ENCODE assay signal across 1 cellular context in the genomic region with DNA sequence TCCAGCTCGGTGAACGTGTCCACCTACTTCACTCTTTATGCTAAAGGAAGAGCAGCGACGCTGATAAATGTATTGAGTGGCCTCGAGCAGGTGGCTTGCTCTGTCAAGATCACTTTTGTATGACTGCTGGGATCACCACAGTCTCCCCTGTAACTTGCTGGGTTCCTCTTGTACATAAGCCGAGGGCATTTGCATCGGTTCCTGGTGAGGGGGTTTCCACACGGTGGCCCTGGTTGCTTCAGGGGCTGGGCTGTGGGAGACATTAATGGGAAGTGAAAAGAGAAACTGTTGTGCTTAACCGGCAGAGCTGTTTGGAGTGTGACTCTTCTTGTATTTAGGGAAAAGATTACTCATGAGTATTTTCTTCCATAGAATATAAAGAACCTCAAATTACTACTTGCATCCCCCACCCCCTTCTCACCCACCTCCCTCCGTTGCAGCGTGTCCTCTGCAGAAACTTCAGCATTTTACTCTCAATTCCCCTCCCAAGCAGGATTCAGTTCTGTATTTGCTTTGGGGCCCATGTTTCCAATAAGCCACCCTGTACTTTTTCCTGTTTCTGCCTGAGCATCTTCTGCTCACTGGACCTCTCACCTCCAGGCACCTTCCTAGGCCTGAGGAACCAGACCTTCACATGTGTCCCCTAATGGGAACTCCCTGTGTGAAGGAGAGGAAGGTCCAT.
TF ChIP-seq lines count a peak whose summit lies in the region.

No MANE protein-coding gene starts in this region.

TF ChIP-seq in GM12878, 131 proteins besides CTCF, POLR2A, EP300 and RAD21 (continued from another document and continues in another):
- no peak for TF ChIP-seq CEBPZ (IDR thresholded peaks at IDR 0.05; ENCODE audit: low read depth, low read length)
- peak; percentile 84 for TF ChIP-seq CBFB (IDR thresholded peaks at IDR 0.05; ENCODE audit: low read depth)
- no peak for TF ChIP-seq STAT1 (conservative IDR thresholded peaks at IDR 0.05)
- TF ChIP-seq BCL3 (IDR thresholded peaks at IDR 0.05; ENCODE audit: borderline replicate concordance, insufficient read depth, low read depth, low read length, poor library complexity, severe bottlenecking) = peak; percentile 94
- TF ChIP-seq RBBP5 (conservative IDR thresholded peaks at IDR 0.05) = no peak
- TF ChIP-seq NR2C1 (IDR thresholded peaks at IDR 0.05) = no peak; the same call in 1 of the 2 replicates
- TF ChIP-seq ZNF207 (IDR thresholded peaks at IDR 0.05; ENCODE audit: borderline replicate concordance) = no peak; the same call in 1 of the 2 replicates
- peak; percentile 36; the same call in 1 of the 2 replicates for TF ChIP-seq ESRRA (IDR thresholded peaks at IDR 0.05; ENCODE audit: low read length)
- TF ChIP-seq ETV6 (conservative IDR thresholded peaks at IDR 0.05 in 1 of 2, IDR thresholded peaks at IDR 0.05 in 1 of 2; ENCODE audit: borderline replicate concordance in 1 of 2, low read depth in 1 of 2) = peak in 1 of 2 experiments; percentile 93; a peak in 1 of 4 replicates
- TF ChIP-seq CBX3 (IDR thresholded peaks at IDR 0.05; ENCODE audit: borderline replicate concordance, low read depth) = no peak
- TF ChIP-seq MEF2A (IDR thresholded peaks at IDR 0.05; ENCODE audit: insufficient read depth, low read depth, low read length) = peak; percentile 87
- TF ChIP-seq, protein P1, sequence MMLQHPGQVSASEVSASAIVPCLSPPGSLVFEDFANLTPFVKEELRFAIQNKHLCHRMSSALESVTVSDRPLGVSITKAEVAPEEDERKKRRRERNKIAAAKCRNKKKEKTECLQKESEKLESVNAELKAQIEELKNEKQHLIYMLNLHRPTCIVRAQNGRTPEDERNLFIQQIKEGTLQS (IDR thresholded peaks at IDR 0.05; ENCODE audit: borderline replicate concordance, extremely low read depth, low read depth, low read length) = no peak
- TF ChIP-seq, protein P2, sequence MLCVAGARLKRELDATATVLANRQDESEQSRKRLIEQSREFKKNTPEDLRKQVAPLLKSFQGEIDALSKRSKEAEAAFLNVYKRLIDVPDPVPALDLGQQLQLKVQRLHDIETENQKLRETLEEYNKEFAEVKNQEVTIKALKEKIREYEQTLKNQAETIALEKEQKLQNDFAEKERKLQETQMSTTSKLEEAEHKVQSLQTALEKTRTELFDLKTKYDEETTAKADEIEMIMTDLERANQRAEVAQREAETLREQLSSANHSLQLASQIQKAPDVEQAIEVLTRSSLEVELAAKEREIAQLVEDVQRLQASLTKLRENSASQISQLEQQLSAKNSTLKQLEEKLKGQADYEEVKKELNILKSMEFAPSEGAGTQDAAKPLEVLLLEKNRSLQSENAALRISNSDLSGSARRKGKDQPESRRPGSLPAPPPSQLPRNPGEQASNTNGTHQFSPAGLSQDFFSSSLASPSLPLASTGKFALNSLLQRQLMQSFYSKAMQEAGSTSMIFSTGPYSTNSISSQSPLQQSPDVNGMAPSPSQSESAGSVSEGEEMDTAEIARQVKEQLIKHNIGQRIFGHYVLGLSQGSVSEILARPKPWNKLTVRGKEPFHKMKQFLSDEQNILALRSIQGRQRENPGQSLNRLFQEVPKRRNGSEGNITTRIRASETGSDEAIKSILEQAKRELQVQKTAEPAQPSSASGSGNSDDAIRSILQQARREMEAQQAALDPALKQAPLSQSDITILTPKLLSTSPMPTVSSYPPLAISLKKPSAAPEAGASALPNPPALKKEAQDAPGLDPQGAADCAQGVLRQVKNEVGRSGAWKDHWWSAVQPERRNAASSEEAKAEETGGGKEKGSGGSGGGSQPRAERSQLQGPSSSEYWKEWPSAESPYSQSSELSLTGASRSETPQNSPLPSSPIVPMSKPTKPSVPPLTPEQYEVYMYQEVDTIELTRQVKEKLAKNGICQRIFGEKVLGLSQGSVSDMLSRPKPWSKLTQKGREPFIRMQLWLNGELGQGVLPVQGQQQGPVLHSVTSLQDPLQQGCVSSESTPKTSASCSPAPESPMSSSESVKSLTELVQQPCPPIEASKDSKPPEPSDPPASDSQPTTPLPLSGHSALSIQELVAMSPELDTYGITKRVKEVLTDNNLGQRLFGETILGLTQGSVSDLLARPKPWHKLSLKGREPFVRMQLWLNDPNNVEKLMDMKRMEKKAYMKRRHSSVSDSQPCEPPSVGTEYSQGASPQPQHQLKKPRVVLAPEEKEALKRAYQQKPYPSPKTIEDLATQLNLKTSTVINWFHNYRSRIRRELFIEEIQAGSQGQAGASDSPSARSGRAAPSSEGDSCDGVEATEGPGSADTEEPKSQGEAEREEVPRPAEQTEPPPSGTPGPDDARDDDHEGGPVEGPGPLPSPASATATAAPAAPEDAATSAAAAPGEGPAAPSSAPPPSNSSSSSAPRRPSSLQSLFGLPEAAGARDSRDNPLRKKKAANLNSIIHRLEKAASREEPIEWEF (IDR thresholded peaks at IDR 0.05; ENCODE audit: insufficient replicate concordance, low read depth, low read length) = no peak
- TF ChIP-seq, protein P3, sequence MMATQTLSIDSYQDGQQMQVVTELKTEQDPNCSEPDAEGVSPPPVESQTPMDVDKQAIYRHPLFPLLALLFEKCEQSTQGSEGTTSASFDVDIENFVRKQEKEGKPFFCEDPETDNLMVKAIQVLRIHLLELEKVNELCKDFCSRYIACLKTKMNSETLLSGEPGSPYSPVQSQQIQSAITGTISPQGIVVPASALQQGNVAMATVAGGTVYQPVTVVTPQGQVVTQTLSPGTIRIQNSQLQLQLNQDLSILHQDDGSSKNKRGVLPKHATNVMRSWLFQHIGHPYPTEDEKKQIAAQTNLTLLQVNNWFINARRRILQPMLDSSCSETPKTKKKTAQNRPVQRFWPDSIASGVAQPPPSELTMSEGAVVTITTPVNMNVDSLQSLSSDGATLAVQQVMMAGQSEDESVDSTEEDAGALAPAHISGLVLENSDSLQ (IDR thresholded peaks at IDR 0.05) = peak; percentile 78
- no peak for TF ChIP-seq SIN3A (IDR thresholded peaks at IDR 0.05; ENCODE audit: low read depth, low read length)
- 0 out of 2 replicates have a peak, but pooled peaks have one; percentile 61 for TF ChIP-seq ASH2L (IDR thresholded peaks at IDR 0.05; ENCODE audit: borderline replicate concordance, low read depth)
- TF ChIP-seq NKRF (conservative IDR thresholded peaks at IDR 0.05) = 0 out of 2 replicates have a peak, but pooled peaks have one; percentile 32
- TF ChIP-seq IRF4 (IDR thresholded peaks at IDR 0.05; ENCODE audit: low read depth, low read length) = peak; percentile 61; the same call in 1 of the 2 replicates
- peak; percentile 93 for TF ChIP-seq RUNX3 (IDR thresholded peaks at IDR 0.05; ENCODE audit: low read length)
- no peak for TF ChIP-seq ZBTB33 (IDR thresholded peaks at IDR 0.05)
- peak; percentile 100 for TF ChIP-seq IKZF1 (conservative IDR thresholded peaks at IDR 0.05)
- TF ChIP-seq RB1 (IDR thresholded peaks at IDR 0.05; ENCODE audit: borderline replicate concordance) = no peak
- TF ChIP-seq RELB (IDR thresholded peaks at IDR 0.05; ENCODE audit: low read depth) = peak; percentile 100
- no peak for TF ChIP-seq ZNF384 (IDR thresholded peaks at IDR 0.05; ENCODE audit: borderline replicate concordance, low read depth, low read length)
- no peak for TF ChIP-seq EZH2 (IDR thresholded peaks at IDR 0.05; ENCODE audit: borderline replicate concordance, control insufficient read depth, low read depth, low read length)
- peak; percentile 83 for TF ChIP-seq GATAD2B (conservative IDR thresholded peaks at IDR 0.05; ENCODE audit: low read depth)
- TF ChIP-seq ZSCAN29 (IDR thresholded peaks at IDR 0.05) = 0 out of 2 replicates have a peak, but pooled peaks have one; percentile 32
- TF ChIP-seq ZNF622 (IDR thresholded peaks at IDR 0.05) = no peak
- TF ChIP-seq SMAD1 (IDR thresholded peaks at IDR 0.05; ENCODE audit: low read depth, partially characterized antibody) = peak; percentile 34
- TF ChIP-seq, protein P4, sequence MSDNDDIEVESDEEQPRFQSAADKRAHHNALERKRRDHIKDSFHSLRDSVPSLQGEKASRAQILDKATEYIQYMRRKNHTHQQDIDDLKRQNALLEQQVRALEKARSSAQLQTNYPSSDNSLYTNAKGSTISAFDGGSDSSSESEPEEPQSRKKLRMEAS (IDR thresholded peaks at IDR 0.05; ENCODE audit: low read depth, low read length) = peak; percentile 45; the same call in 1 of the 2 replicates
- peak; percentile 78 for TF ChIP-seq LARP7 (IDR thresholded peaks at IDR 0.05)
- no peak for TF ChIP-seq ZNF274 (IDR thresholded peaks at IDR 0.05; ENCODE audit: insufficient read depth, insufficient read length)
- peak; percentile 75; the same call in 1 of the 2 replicates for TF ChIP-seq CHD2 (IDR thresholded peaks at IDR 0.05; ENCODE audit: borderline replicate concordance, low read depth, low read length)
- no peak; a peak in 1 of 3 replicates for TF ChIP-seq EGR1 (IDR thresholded peaks at IDR 0.05; ENCODE audit: borderline replicate concordance in 1 of 2, low read depth in 2 of 2, low read length in 2 of 2)
- TF ChIP-seq KDM1A (IDR thresholded peaks at IDR 0.05; ENCODE audit: borderline replicate concordance) = no peak
- no peak for TF ChIP-seq NFXL1 (IDR thresholded peaks at IDR 0.05; ENCODE audit: borderline replicate concordance)
- peak; percentile 84 for TF ChIP-seq MTA3 (IDR thresholded peaks at IDR 0.05; ENCODE audit: borderline replicate concordance, low read length)
- no peak; the same call in 1 of the 2 replicates for TF ChIP-seq SMC3 (IDR thresholded peaks at IDR 0.05; ENCODE audit: borderline replicate concordance, low read length)
- TF ChIP-seq YBX1 (IDR thresholded peaks at IDR 0.05) = no peak
- no peak for TF ChIP-seq BRCA1 (IDR thresholded peaks at IDR 0.05; ENCODE audit: low read depth, low read length)
- TF ChIP-seq TCF12 (IDR thresholded peaks at IDR 0.05; ENCODE audit: low read depth, low read length) = peak; percentile 91
- TF ChIP-seq POU2F2 (IDR thresholded peaks at IDR 0.05; ENCODE audit: borderline replicate concordance, low read depth, low read length) = peak; percentile 98
